Comparison of ENCODE assay signal across 13 cellular contexts in genomic region chr13:70723732-70724131, GRCh38.
DNase-seq lines count a peak whose midpoint lies in the region; ATAC-seq and TF ChIP-seq lines count a peak whose summit lies in the region.
"Had no signal": no experiment of that assay in that cellular context is flagged by ENCODE, and none has a peak within 500 bp of the region (broad histone marks: within the 10 kb centered on the region; RNA-seq: fewer than 3 reads in every experiment).

No MANE protein-coding gene starts in this region.

- CTCF ChIA-PET in Caco-2 (lab: Charles Lee): no interaction called here

- no peaks in the 10 kb centered on the region for H3K36me3 ChIP-seq in Caco-2 (ENCODE audit: control insufficient read depth, insufficient read depth, low read length)
- H3K36me3 ChIP-seq in Loucy (ENCODE audit: insufficient read depth, low read length): no peaks in the 10 kb centered on the region
- H3K36me3 ChIP-seq in sigmoid colon: no peaks in the 10 kb centered on the region
- H3K36me3 ChIP-seq: gastroesophageal sphincter, pancreas had no signal

- no peaks in the 10 kb centered on the region for H3F3A ChIP-seq in Loucy (ENCODE audit: low read depth)

- H3K27ac Mint-ChIP-seq in Caco-2 (ENCODE audit: unreplicated experiment): no peak overlapping the region
- H3K27ac Mint-ChIP-seq: activated B cell treated with CpG ODN at 0.5 μM for 24 hours had no signal

- H3K4me2 ChIP-seq in Loucy (ENCODE audit: low read depth, low read length, poor library complexity, severe bottlenecking): peak overlapping the region; percentile 9

- POLR2A ChIA-PET in Caco-2 (lab: Charles Lee): no interaction called here

- intact Hi-C loops in Caco-2 (cut with micrococcal nuclease; ENCODE audit: unreplicated experiment) (loop anchor here (1.0 to 2.0 kb wide), 2 partner anchors 119 to 496 kb away; no protein-coding TSS in a partner anchor), sigmoid colon (cut with DNase I) (no loop called here)

- no peaks in the 10 kb centered on the region for H3K36me3 Mint-ChIP-seq in Caco-2 (ENCODE audit: insufficient read depth, unreplicated experiment)

- no peaks in the 10 kb centered on the region for H3K4me1 Mint-ChIP-seq in Caco-2 (ENCODE audit: low read depth, unreplicated experiment)
- H3K4me1 Mint-ChIP-seq: activated B cell treated with CpG ODN at 0.5 μM for 24 hours had no signal

- H3K27me3 ChIP-seq in Caco-2 (replicated peaks; ENCODE audit: control insufficient read depth, insufficient read depth, low read length): no peaks in the 10 kb centered on the region
- H3K27me3 ChIP-seq in Loucy (ENCODE audit: insufficient read depth, low read length, poor library complexity, severe bottlenecking): no peaks in the 10 kb centered on the region
- no peaks in the 10 kb centered on the region for H3K27me3 ChIP-seq in sigmoid colon
- H3K27me3 ChIP-seq: gastroesophageal sphincter, pancreas, testis had no signal

- H2AFZ ChIP-seq in Loucy (ENCODE audit: low read length): peak overlapping the region; percentile 78; the same call in 1 of the 2 replicates

- TF ChIP-seq EP300 in sigmoid colon (IDR thresholded peaks at IDR 0.05): no peak

- no peak for ATAC-seq in HG03342 (IDR thresholded peaks at IDR 0.05; ENCODE audit: unreplicated experiment)
- ATAC-seq: gastroesophageal sphincter, pancreas had no signal

- H3K4me1 ChIP-seq in Caco-2 (no peaks in the 10 kb centered on the region), Loucy (ENCODE audit: insufficient read depth, low read length, poor library complexity, severe bottlenecking) (peaks cover 16% of the 10 kb centered on the region), sigmoid colon (no peaks in the 10 kb centered on the region)
- H3K4me1 ChIP-seq: gastroesophageal sphincter, pancreas, testis had no signal

- H3K4me3 Mint-ChIP-seq in Caco-2 (ENCODE audit: unreplicated experiment): no peak overlapping the region
- H3K4me3 Mint-ChIP-seq: activated B cell treated with CpG ODN at 0.5 μM for 24 hours had no signal

- no peaks in the 10 kb centered on the region for H3K27me3 Mint-ChIP-seq in Caco-2 (ENCODE audit: insufficient read depth, unreplicated experiment)
- H3K27me3 Mint-ChIP-seq: activated B cell treated with CpG ODN at 0.5 μM for 24 hours had no signal

- no peak for DNase-seq in Caco-2
- peak; percentile 39 for DNase-seq in RKO (ENCODE audit: low spot score)
- peak; percentile 2 for DNase-seq in glomerular visceral epithelial cell (ENCODE audit: extremely low spot score)
- DNase-seq in sigmoid colon: no peak
- DNase-seq in ureter (ENCODE audit: low spot score): no peak
- DNase-seq in activated CD4-positive, alpha-beta T cell treated with anti-CD3 and anti-CD28 coated beads for 48 hours: no peak
- DNase-seq: activated B cell treated with CpG ODN at 0.5 μM for 24 hours, pancreas, testis had no signal

- no peaks in the 10 kb centered on the region for H3K9me3 ChIP-seq in Caco-2
- no peaks in the 10 kb centered on the region for H3K9me3 ChIP-seq in Loucy (ENCODE audit: insufficient read depth, low read depth, low read length)
- H3K9me3 ChIP-seq in sigmoid colon: no peaks in the 10 kb centered on the region
- H3K9me3 ChIP-seq: gastroesophageal sphincter, pancreas, testis had no signal

- no peaks in the 10 kb centered on the region for H3K9me3 Mint-ChIP-seq in Caco-2 (ENCODE audit: unreplicated experiment)
- H3K9me3 Mint-ChIP-seq: activated B cell treated with CpG ODN at 0.5 μM for 24 hours had no signal

- no peaks in the 10 kb centered on the region for H4K20me1 ChIP-seq in Loucy (ENCODE audit: insufficient read depth, low read length, poor library complexity, severe bottlenecking)

- TF ChIP-seq CTCF in Caco-2 (IDR thresholded peaks at IDR 0.05; ENCODE audit: insufficient read depth in 1 of 2, low read depth in 1 of 2, low read length in 1 of 2, severe bottlenecking in 1 of 2, unreplicated experiment in 1 of 2): peak; percentile 11 to 20
- TF ChIP-seq CTCF in Loucy (conservative IDR thresholded peaks at IDR 0.05; ENCODE audit: low read length): peak; percentile 63
- no peak for TF ChIP-seq CTCF in sigmoid colon (IDR thresholded peaks at IDR 0.05)

- H3K9me2 ChIP-seq in Loucy (replicated peaks; ENCODE audit: low read depth, low read length): no peaks in the 10 kb centered on the region

- no peak overlapping the region for H3K27ac ChIP-seq in sigmoid colon
- H3K27ac ChIP-seq: gastroesophageal sphincter, pancreas, testis had no signal

- 45 to 54% methylated on average over 1 of the region's 1 CpG for WGBS in sigmoid colon, 2 donors

- no TSS peak for BruUV-seq in Caco-2 (replicated peaks; lab: Mats Ljungman, UMichigan)

- no peak overlapping the region for H3K4me3 ChIP-seq in Caco-2 (ENCODE audit: low read depth, low read length)
- H3K4me3 ChIP-seq in Loucy (ENCODE audit: low read length, poor library complexity, severe bottlenecking): no peak overlapping the region
- no peak overlapping the region for H3K4me3 ChIP-seq in sigmoid colon
- H3K4me3 ChIP-seq: gastroesophageal sphincter, lung, pancreas, testis had no signal

- TF ChIP-seq POLR2A in sigmoid colon (IDR thresholded peaks at IDR 0.05): no peak

- no peaks in the 10 kb centered on the region for H3K79me2 ChIP-seq in Loucy (ENCODE audit: insufficient read depth, low read length)

- H3K9ac ChIP-seq in Loucy (ENCODE audit: low read depth, low read length, poor library complexity, severe bottlenecking): peak overlapping the region; percentile 13

Comparison
In these comparisons a context has a peak if more than half of its experiments do, and no peak if none do; other contexts are left out.
1. DNase-seq: peak in RKO (single experiment) and glomerular visceral epithelial cell (single experiment); none in Caco-2 (0 of 2), sigmoid colon (single experiment), ureter (single experiment) and activated CD4-positive, alpha-beta T cell treated with anti-CD3 and anti-CD28 coated beads for 48 hours (single experiment).
2. CTCF ChIP-seq: peak in Caco-2 (2 of 2) and Loucy (single experiment); none in sigmoid colon (0 of 4).